25 cellular contexts compared by ENCODE assay signal in the genomic region with DNA sequence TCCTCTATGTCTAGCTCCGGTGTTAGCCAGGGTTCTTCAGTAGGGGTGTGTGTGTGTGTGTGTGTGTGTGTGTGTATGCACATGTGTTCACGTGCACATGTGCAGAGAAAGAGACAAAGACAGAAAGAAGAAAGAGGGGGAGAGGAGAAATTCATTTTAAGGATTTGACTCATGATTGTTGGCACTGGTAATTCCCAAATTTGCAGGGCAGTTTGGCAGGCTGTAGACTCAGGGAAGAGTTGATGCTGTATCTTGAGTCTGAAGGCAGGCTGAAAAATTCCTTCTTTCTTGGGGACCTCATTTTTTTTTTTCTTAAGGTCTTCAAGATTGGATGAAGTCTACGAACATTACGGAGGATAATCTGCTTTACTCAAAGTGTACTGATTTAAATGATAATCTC.
"Had no signal": no experiment of that assay in that cellular context is flagged by ENCODE, and none has a peak within 500 bp of the region (broad histone marks: within the 10 kb centered on the region; RNA-seq: fewer than 3 reads in every experiment).

No MANE protein-coding gene starts in this region.

- H3K4me3 ChIP-seq: Peyer's patch, SJCRH30 had no signal

- FAIRE-seq: astrocyte had no signal

- H3K4me1 ChIP-seq: Peyer's patch, SJCRH30 had no signal

- H3K4me2 ChIP-seq: SK-N-SH had no signal

- H3K9ac ChIP-seq: SK-N-SH had no signal

- ATAC-seq: activated CD4-positive, alpha-beta T cell treated with anti-CD3 and anti-CD28 coated beads for 36 hours; activated T-helper 17 cell treated with anti-CD3 and anti-CD28 coated beads, Interleukin-2, amount 50 U/mL, for 72 hours had no signal

- H3K9me3 ChIP-seq: Peyer's patch, SJCRH30, SK-N-SH had no signal

- H3K27ac ChIP-seq: Peyer's patch, RWPE1, SJCRH30, WERI-Rb-1 had no signal

- H3K36me3 ChIP-seq: Peyer's patch, SJCRH30, WERI-Rb-1 had no signal

- DNase-seq: activated CD4-positive, alpha-beta memory T cell treated with anti-CD3 and anti-CD28 coated beads, Interleukin-2, amount 10 ng/mL, durations not matched to agents 7 days and 5 days; activated CD4-positive, alpha-beta T cell treated with anti-CD3 and anti-CD28 coated beads for 36 hours; activated CD4-positive, alpha-beta T cell treated with anti-CD3 and anti-CD28 coated beads, Interleukin-2, amount 50 U/mL, for 1 hour; activated gamma-delta T cell; activated naive CD4-positive, alpha-beta T cell treated with anti-CD3 and anti-CD28 coated beads for 36 hours; activated T-cell treated with anti-CD3 and anti-CD28 coated beads for 4 hours; activated T-cell treated with anti-CD3 and anti-CD28 coated beads, Interleukin-2, amount 50 U/mL, for 48 hours; amygdala; Kasumi-1; NCI-H1092 treated with DMSO at 0.1 percent for 48 hours; NCI-H1417 treated with DMSO at 0.1 percent for 48 hours; NCI-H1694; NCI-H2029; NCI-H510A treated with DMSO at 0.1 percent for 48 hours; NCI-H69; NK-92 treated with Interleukin-12 subunit alpha and Interleukin-12 subunit beta, amount 100 ng/mL, for 24 hours; Peyer's patch; Right ventricle myocardium superior; SJCRH30; SK-N-SH; T-helper 1 cell; WERI-Rb-1 had no signal

- H3K27me3 ChIP-seq: Peyer's patch, SJCRH30 had no signal
